8 cellular contexts compared by ENCODE assay signal in the genomic region with DNA sequence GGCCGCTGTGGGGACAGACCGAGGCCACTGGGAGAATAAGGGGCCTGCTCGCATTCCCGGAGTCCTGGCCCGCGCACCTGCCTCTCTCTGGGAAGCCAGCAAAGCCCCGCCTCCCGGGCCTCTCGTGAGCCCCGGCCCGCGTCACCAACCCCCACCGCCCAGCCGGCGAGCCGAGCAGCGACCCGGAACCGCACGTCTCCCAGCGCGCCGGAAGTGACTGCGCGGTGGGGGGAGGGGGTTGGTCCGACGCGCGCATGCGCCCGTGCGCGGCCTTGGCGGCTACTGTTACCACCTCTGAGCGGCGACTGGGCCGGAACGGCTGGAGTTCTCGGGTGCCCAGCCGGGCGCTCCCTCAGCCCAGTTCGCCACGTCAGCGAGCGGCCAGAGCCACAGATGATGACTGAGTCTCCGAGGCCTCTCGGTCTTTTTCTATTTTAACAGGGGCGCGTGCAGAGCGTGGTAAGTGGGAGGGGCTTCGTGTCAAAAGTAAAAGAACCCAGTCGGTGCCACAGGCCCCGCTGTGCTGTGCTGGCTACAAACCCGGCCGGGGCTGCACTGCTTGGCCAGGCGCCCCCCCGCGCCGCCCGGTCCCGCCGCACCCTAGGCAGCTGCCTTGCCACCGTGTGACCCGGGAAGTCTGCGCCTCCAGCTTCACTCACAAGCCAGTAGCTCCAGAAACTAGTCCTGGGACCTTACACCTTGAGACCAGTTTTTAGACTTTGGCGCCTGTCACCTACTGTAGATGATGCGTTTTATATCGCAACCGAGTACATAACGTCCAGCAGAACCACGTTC. TPM values are rescaled to one million over a fixed set of nuclear protein-coding genes. Genes with fewer than 3 reads are reported as not detected.
A peak's percentile ranks its signal among the peaks of the same experiment; 100 is the strongest.
DNase-seq lines count a peak whose midpoint lies in the region; TF ChIP-seq lines count a peak whose summit lies in the region.

A gene with protein sequence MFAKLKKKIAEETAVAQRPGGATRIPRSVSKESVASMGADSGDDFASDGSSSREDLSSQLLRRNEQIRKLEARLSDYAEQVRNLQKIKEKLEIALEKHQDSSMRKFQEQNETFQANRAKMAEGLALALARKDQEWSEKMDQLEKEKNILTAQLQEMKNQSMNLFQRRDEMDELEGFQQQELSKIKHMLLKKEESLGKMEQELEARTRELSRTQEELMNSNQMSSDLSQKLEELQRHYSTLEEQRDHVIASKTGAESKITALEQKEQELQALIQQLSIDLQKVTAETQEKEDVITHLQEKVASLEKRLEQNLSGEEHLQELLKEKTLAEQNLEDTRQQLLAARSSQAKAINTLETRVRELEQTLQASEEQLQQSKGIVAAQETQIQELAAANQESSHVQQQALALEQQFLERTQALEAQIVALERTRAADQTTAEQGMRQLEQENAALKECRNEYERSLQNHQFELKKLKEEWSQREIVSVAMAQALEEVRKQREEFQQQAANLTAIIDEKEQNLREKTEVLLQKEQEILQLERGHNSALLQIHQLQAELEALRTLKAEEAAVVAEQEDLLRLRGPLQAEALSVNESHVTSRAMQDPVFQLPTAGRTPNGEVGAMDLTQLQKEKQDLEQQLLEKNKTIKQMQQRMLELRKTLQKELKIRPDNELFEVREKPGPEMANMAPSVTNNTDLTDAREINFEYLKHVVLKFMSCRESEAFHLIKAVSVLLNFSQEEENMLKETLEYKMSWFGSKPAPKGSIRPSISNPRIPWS (minus strand): TSS at position 190 of the 795 bp plus-strand sequence. CDS start 2,372 bp downstream, outside the sequence.

- peaks cover 30% of the 10 kb centered on the region for H3K4me1 Mint-ChIP-seq in HFFc6 (ENCODE audit: low read depth)

- peaks cover 13% of the 10 kb centered on the region for H3K79me2 ChIP-seq in SK-N-SH (ENCODE audit: insufficient read depth)

- no peaks in the 10 kb centered on the region for H3K36me3 ChIP-seq in GM06990 (ENCODE audit: control insufficient read depth, insufficient read depth, low read length)
- peaks cover 13 to 19% of the 10 kb centered on the region in 2 experiments for H3K36me3 ChIP-seq in SK-N-SH (replicated peaks in 1 of 2; ENCODE audit: control insufficient read depth in 1 of 2, insufficient read depth in 2 of 2, low read length in 1 of 2)

- peaks cover 12% of the 10 kb centered on the region for H3K36me3 Mint-ChIP-seq in HFFc6 (ENCODE audit: low read depth)

- no peak for TF ChIP-seq RAD21 in SK-N-SH (IDR thresholded peaks at IDR 0.05; ENCODE audit: low read length)

- no peaks in the 10 kb centered on the region for H3K27me3 ChIP-seq in GM06990 (replicated peaks; ENCODE audit: control insufficient read depth, insufficient read depth, low read length)
- H3K27me3 ChIP-seq in SK-N-SH (ENCODE audit: insufficient read depth), result no peaks in the 10 kb centered on the region

- peak within 1 kb of the TSS; percentile 93 for H3K4me3 ChIP-seq in GM06990 (replicated peaks; ENCODE audit: low read depth, low read length)
- H3K4me3 ChIP-seq in NB4 (ENCODE audit: low read depth, low read length), result peak within 1 kb of the TSS; percentile 97
- H3K4me3 ChIP-seq in SK-N-SH (ENCODE audit: low read depth in 2 of 2, low read length in 1 of 2), result peak within 1 kb of the TSS; percentile 82

- H3K4me3 Mint-ChIP-seq in HFFc6, result peak within 1 kb of the TSS; percentile 93

- H3K27ac Mint-ChIP-seq in HFFc6, result peak within 1 kb of the TSS; percentile 97

- TF ChIP-seq EP300 in SK-N-SH (IDR thresholded peaks at IDR 0.05; ENCODE audit: borderline replicate concordance in 1 of 2, low read depth in 1 of 2, low read length in 1 of 2), result peak in 1 of 2 experiments; percentile 44; a peak in 1 of 4 replicates

- H3K27me3 Mint-ChIP-seq in HFFc6 (ENCODE audit: insufficient read depth), result peaks cover 2% of the 10 kb centered on the region

- POLR2A ChIA-PET in SK-N-SH (lab: Yijun Ruan, JAX), result no interaction called here

- H3K9me2 ChIP-seq in SK-N-SH, result no peaks in the 10 kb centered on the region

- TF ChIP-seq POLR2A in NB4 (IDR thresholded peaks at IDR 0.05; ENCODE audit: extremely low read depth, insufficient read length), result peak; percentile 92

- H3K4me2 ChIP-seq in SK-N-SH, result peak within 1 kb of the TSS; percentile 81

- CTCF ChIA-PET in SK-N-SH (lab: Yijun Ruan, JAX), result interaction anchor here (1.2 kb wide), 1 partner anchor 9 kb away, joined by 3 read pairs; no protein-coding TSS in a partner anchor

- no peaks in the 10 kb centered on the region for H3K9me3 ChIP-seq in SK-N-SH

- peak; percentile 98 for DNase-seq in GM06990 (ENCODE audit: extremely low read depth, insufficient read length)
- peak; percentile 93 for DNase-seq in HFFc6
- DNase-seq in NB4 (ENCODE audit: low read depth), result peak; percentile 94
- DNase-seq in SK-N-SH, result peak; percentile 99
- DNase-seq in activated naive CD4-positive, alpha-beta T cell treated with anti-CD3 and anti-CD28 coated beads, Interleukin-2, amount 50 U/mL, for 16 hours, result peak; percentile 92
- peak; percentile 95 for DNase-seq in germinal center (ENCODE audit: low spot score)
- peak; percentile 58 for DNase-seq in non-pigmented ciliary epithelial cell (ENCODE audit: low read depth)
- peak; percentile 51 to 97 (median 90) for DNase-seq in substantia nigra (lab: John Stamatoyannopoulos, UW)

- peak within 1 kb of the TSS; percentile 93 to 94 for H3K27ac ChIP-seq in SK-N-SH (ENCODE audit: low read depth in 2 of 2, low read length in 1 of 2)
- H3K27ac ChIP-seq in substantia nigra (ENCODE audit: low read depth, low read length, poor library complexity, severe bottlenecking), result peak within 1 kb of the TSS; percentile 95

- peak within 1 kb of the TSS; percentile 95 for H2AFZ ChIP-seq in SK-N-SH (ENCODE audit: low read depth)

- 2% methylated on average over 32 of the region's 71 CpGs for WGBS in SK-N-SH (ENCODE audit: low lambda C conversion rate)

- no peaks in the 10 kb centered on the region for H4K20me1 ChIP-seq in SK-N-SH (ENCODE audit: insufficient read depth)

- TF ChIP-seq CTCF in GM06990 (IDR thresholded peaks at IDR 0.05; ENCODE audit: insufficient read depth, low read length, poor library complexity, severe bottlenecking) (no peak), HFFc6 (IDR thresholded peaks at IDR 0.05) (no peak; the same call in 1 of the 2 replicates), NB4 (IDR thresholded peaks at IDR 0.05; ENCODE audit: low read depth, low read length) (no peak), SK-N-SH (IDR thresholded peaks at IDR 0.05) (no peak)

- H3K9ac ChIP-seq in SK-N-SH, result peak within 1 kb of the TSS; percentile 84

- H3K9me3 Mint-ChIP-seq in HFFc6, result no peaks in the 10 kb centered on the region

- H3F3A ChIP-seq in SK-N-SH (replicated peaks; ENCODE audit: insufficient read depth), result peaks cover 17% of the 10 kb centered on the region

- peaks cover 6 to 9% of the 10 kb centered on the region in 2 experiments; a peak in 2 of 4 replicates for H3K4me1 ChIP-seq in SK-N-SH (ENCODE audit: control insufficient read depth in 1 of 2, insufficient read depth in 2 of 2, low read depth in 1 of 2, low read length in 1 of 2)

TF ChIP-seq in SK-N-SH, 30 proteins besides CTCF, POLR2A, EP300 and RAD21 (continues in another document):
- TF ChIP-seq POLR2AphosphoS5 (IDR thresholded peaks at IDR 0.05; ENCODE audit: low read depth, low read length) (peak; percentile 93), RCOR1 (IDR thresholded peaks at IDR 0.05; ENCODE audit: low read length) (no peak), GATA2 (CRISPR knock-in tag; IDR thresholded peaks at IDR 0.05) (no peak), NFIC (IDR thresholded peaks at IDR 0.05; ENCODE audit: borderline replicate concordance) (no peak), EZH2phosphoT487 (IDR thresholded peaks at IDR 0.05; ENCODE audit: borderline replicate concordance, low read depth) (no peak), NRF1 (IDR thresholded peaks at IDR 0.05; ENCODE audit: low read depth, low read length) (peak; percentile 96), FOSL2 (IDR thresholded peaks at IDR 0.05; ENCODE audit: borderline replicate concordance, low read depth) (no peak)
- TF ChIP-seq, protein P1, sequence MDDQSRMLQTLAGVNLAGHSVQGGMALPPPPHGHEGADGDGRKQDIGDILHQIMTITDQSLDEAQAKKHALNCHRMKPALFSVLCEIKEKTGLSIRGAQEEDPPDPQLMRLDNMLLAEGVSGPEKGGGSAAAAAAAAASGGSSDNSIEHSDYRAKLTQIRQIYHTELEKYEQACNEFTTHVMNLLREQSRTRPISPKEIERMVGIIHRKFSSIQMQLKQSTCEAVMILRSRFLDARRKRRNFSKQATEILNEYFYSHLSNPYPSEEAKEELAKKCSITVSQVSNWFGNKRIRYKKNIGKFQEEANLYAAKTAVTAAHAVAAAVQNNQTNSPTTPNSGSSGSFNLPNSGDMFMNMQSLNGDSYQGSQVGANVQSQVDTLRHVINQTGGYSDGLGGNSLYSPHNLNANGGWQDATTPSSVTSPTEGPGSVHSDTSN (IDR thresholded peaks at IDR 0.05), result no peak
- TF ChIP-seq, protein P2, sequence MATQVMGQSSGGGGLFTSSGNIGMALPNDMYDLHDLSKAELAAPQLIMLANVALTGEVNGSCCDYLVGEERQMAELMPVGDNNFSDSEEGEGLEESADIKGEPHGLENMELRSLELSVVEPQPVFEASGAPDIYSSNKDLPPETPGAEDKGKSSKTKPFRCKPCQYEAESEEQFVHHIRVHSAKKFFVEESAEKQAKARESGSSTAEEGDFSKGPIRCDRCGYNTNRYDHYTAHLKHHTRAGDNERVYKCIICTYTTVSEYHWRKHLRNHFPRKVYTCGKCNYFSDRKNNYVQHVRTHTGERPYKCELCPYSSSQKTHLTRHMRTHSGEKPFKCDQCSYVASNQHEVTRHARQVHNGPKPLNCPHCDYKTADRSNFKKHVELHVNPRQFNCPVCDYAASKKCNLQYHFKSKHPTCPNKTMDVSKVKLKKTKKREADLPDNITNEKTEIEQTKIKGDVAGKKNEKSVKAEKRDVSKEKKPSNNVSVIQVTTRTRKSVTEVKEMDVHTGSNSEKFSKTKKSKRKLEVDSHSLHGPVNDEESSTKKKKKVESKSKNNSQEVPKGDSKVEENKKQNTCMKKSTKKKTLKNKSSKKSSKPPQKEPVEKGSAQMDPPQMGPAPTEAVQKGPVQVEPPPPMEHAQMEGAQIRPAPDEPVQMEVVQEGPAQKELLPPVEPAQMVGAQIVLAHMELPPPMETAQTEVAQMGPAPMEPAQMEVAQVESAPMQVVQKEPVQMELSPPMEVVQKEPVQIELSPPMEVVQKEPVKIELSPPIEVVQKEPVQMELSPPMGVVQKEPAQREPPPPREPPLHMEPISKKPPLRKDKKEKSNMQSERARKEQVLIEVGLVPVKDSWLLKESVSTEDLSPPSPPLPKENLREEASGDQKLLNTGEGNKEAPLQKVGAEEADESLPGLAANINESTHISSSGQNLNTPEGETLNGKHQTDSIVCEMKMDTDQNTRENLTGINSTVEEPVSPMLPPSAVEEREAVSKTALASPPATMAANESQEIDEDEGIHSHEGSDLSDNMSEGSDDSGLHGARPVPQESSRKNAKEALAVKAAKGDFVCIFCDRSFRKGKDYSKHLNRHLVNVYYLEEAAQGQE (IDR thresholded peaks at IDR 0.05; ENCODE audit: low read depth, low read length), result peak; percentile 15; the same call in 1 of the 2 replicates

RNA-seq across cellular contexts. Expression of the gene that starts here (rescaled TPM):
- 10 to 100 TPM; 17.4 to 23.2 (median 20.2) TPM for total RNA-seq in HFFc6 (2021; fragmentation: NEBNext Ultra II Directional; extraction: Animal tissue kit (Norgen Biotek cat#: 25700))
- 10.0 and 11.0 TPM in 2 replicates for polyA plus RNA-seq in SK-N-SH (2012; rRNA removed)
- polyA plus RNA-seq in SK-N-SH (2012; cell fraction: cytosol; rRNA removed), result 8.2 and 8.7 TPM in 2 replicates
- 35.5 and 48.6 TPM in 2 replicates for polyA plus RNA-seq in SK-N-SH (2012; cell fraction: nucleus; rRNA removed)

Comparison
In these comparisons a context has a peak if more than half of its experiments do, and no peak if none do; other contexts are left out.
1. Peak in every context shown above with its lines: DNase-seq, H3K4me3 ChIP-seq and H3K27ac ChIP-seq.